9 cellular contexts compared by ENCODE assay signal in genomic region chr17:47831934-47832327, GRCh38. TPM values are rescaled to one million over a fixed set of nuclear protein-coding genes. Genes with fewer than 3 reads are reported as not detected.
DNase-seq lines count a peak whose midpoint lies in the region; ATAC-seq and TF ChIP-seq lines count a peak whose summit lies in the region.
"Had no signal": no experiment of that assay in that cellular context is flagged by ENCODE, and none has a peak within 500 bp of the region (broad histone marks: within the 10 kb centered on the region; RNA-seq: fewer than 3 reads in every experiment).

No MANE protein-coding gene starts in this region.

- H3K27me3 ChIP-seq in adipocyte (replicated peaks; ENCODE audit: control insufficient read depth, insufficient read depth, low read length) (no peaks in the 10 kb centered on the region), layer of hippocampus (ENCODE audit: control insufficient read depth, insufficient read depth, low read length) (no peaks in the 10 kb centered on the region), thoracic aorta (replicated peaks; ENCODE audit: insufficient read depth) (no peaks in the 10 kb centered on the region)

- H3K9ac ChIP-seq in adipocyte (ENCODE audit: low read length) = peak overlapping the region; percentile 94

- peaks cover 36% of the 10 kb centered on the region for H3K36me3 ChIP-seq in adipocyte (ENCODE audit: control insufficient read depth, insufficient read depth, low read length, severe bottlenecking)
- H3K36me3 ChIP-seq in thoracic aorta = peaks cover 10% of the 10 kb centered on the region

- TF ChIP-seq CTCF in AG09309 (IDR thresholded peaks at IDR 0.05; ENCODE audit: control insufficient read depth, insufficient read depth, low read depth, low read length, missing control alignments) (no peak), thoracic aorta (IDR thresholded peaks at IDR 0.05) (no peak)

- H3K9me3 ChIP-seq in adipocyte (ENCODE audit: control insufficient read depth, low read length) (no peaks in the 10 kb centered on the region), thoracic aorta (no peaks in the 10 kb centered on the region)

- H3K27ac ChIP-seq in layer of hippocampus (ENCODE audit: low read depth, low read length) = peak overlapping the region; percentile 74
- peak overlapping the region in 1 of 2 donors; percentile 75 for H3K27ac ChIP-seq in thoracic aorta

- H3K4me3 ChIP-seq in AG09309 (ENCODE audit: control insufficient read depth, low read depth, low read length) (peak overlapping the region; percentile 88), adipocyte (ENCODE audit: low read length) (peak overlapping the region; percentile 97), thoracic aorta (peak overlapping the region; percentile 85)

- no peak for DNase-seq in AG09309 (ENCODE audit: low read depth)
- no peak for DNase-seq in adipocyte (ENCODE audit: low read depth)
- no peak for DNase-seq in thoracic aorta (ENCODE audit: low spot score)
- DNase-seq in NCI-H226 = no peak
- DNase-seq in inferior parietal cortex (ENCODE audit: extremely low spot score) = no peak
- DNase-seq in epidermal melanocyte (ENCODE audit: insufficient read length, low spot score) = no peak

- peak; percentile 4 for ATAC-seq in HG03439 (IDR thresholded peaks at IDR 0.05; ENCODE audit: unreplicated experiment)
- no peak for ATAC-seq in thoracic aorta (ENCODE audit: insufficient number of reproducible peaks, low FRiP score, low read depth)

- peaks cover 34% of the 10 kb centered on the region for H3K4me1 ChIP-seq in adipocyte (ENCODE audit: control insufficient read depth, insufficient read depth, low read length)
- peaks cover 13 to 18% of the 10 kb centered on the region in 2 donors for H3K4me1 ChIP-seq in thoracic aorta (ENCODE audit: control insufficient read depth in 1 of 2, low read depth in 2 of 2)

RNA-seq across cellular contexts. Expression of gene LRRC46, which starts 0.5 kb away (rescaled TPM):
- total RNA-seq in thoracic aorta = under 1 TPM in 1 of 2 donors, not detected in 1; 0.42 TPM
- total RNA-seq: glomerular endothelial cell had no signal

RNA-seq across cellular contexts. Expression of gene MRPL10, which starts 0.6 kb away (rescaled TPM):
- 10 to 100 TPM; 25.8 to 34.8 TPM for total RNA-seq in thoracic aorta

RNA-seq across cellular contexts. Expression of gene SCRN2, which starts 9.1 kb away (rescaled TPM):
- total RNA-seq in thoracic aorta = 10 to 100 TPM; 22.9 to 29.3 TPM

RNA-seq across cellular contexts. Expression of gene OSBPL7, which starts 10.3 kb away (rescaled TPM):
- total RNA-seq in thoracic aorta = 10 to 100 TPM; 15.5 to 20.0 TPM

RNA-seq across cellular contexts. Expression of gene SP6, which starts 19.0 kb away (rescaled TPM):
- not detected for total RNA-seq in thoracic aorta
